23 cellular contexts compared by ENCODE assay signal in the genomic region with DNA sequence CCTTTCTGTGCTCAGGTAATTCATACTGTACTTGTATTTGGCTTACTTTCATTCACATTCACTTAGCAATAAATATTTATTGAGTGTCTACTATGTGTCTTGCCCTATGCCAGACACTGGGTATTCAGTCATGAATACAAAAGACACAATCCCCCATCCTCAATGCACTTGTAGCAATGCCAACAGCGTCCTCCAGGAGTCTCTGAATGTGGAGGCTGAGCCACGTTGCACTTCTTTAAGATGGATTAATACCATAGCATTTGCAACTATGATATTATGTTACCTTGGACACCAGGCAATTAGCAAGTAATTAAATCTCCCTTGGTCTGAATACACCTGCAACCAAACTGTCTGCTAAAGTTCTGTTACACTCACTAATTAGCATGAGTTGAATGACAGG. TPM values are rescaled to one million over a fixed set of nuclear protein-coding genes. Genes with fewer than 3 reads are reported as not detected.
DNase-seq lines count a peak whose midpoint lies in the region; ATAC-seq and TF ChIP-seq lines count a peak whose summit lies in the region.
"Had no signal": no experiment of that assay in that cellular context is flagged by ENCODE, and none has a peak within 500 bp of the region (broad histone marks: within the 10 kb centered on the region; RNA-seq: fewer than 3 reads in every experiment).

No MANE protein-coding gene starts in this region.

- H3K36me3 Mint-ChIP-seq in glutamatergic neuron (ENCODE audit: unreplicated experiment): no peaks in the 10 kb centered on the region
- H3K36me3 Mint-ChIP-seq: activated naive CD4-positive, alpha-beta T cell treated with anti-CD3 and anti-CD28 coated beads, Interleukin-2, amount 50 U/mL, for 72 hours had no signal

- intact Hi-C loops in mucosa of descending colon (cut with DNase I, micrococcal nuclease): no loop called here
- intact Hi-C loops in head of caudate nucleus (cut with DNase I): no loop called here

- peaks cover 7% of the 10 kb centered on the region for H3K4me1 Mint-ChIP-seq in glutamatergic neuron (ENCODE audit: low read depth, unreplicated experiment)

- H3K27ac ChIP-seq in C4-2B (no peak overlapping the region), smooth muscle cell (ENCODE audit: low read depth) (no peak overlapping the region)
- H3K27ac ChIP-seq: heart left ventricle, right lobe of liver, SJCRH30 had no signal

- H3K9ac ChIP-seq in smooth muscle cell (ENCODE audit: low read depth): no peak overlapping the region

- H3K27me3 Mint-ChIP-seq in glutamatergic neuron (ENCODE audit: unreplicated experiment): peaks cover 4% of the 10 kb centered on the region

- DNase-seq in NCI-H524 (lab: John Stamatoyannopoulos, UW) (peak; percentile 87 to 98), glutamatergic neuron (peak; percentile 32), mucosa of descending colon (no peak), head of caudate nucleus (no peak), smooth muscle cell (lab: John Stamatoyannopoulos, UW; ENCODE audit: unreplicated experiment) (no peak)
- DNase-seq: activated CD8-positive, alpha-beta memory T cell treated with anti-CD3 and anti-CD28 coated beads for 24 hours; activated T-cell treated with anti-CD3 and anti-CD28 coated beads, Interleukin-2, amount 50 U/mL, for 72 hours; effector CD8-positive, alpha-beta T cell; HCEC 1CT; heart left ventricle; IMR-90; NCI-H2029; NCI-H510A; occipital lobe; right lobe of liver; SJCRH30 had no signal

- no peak overlapping the region for H3K4me3 ChIP-seq in mucosa of descending colon
- H3K4me3 ChIP-seq in smooth muscle cell: no peak overlapping the region
- H3K4me3 ChIP-seq: heart left ventricle, right lobe of liver, SJCRH30 had no signal

- H3K27me3 ChIP-seq in smooth muscle cell (ENCODE audit: low read depth): peaks cover 18% of the 10 kb centered on the region
- H3K27me3 ChIP-seq: right lobe of liver, SJCRH30 had no signal

- H4K20me1 ChIP-seq in smooth muscle cell (ENCODE audit: low read depth): no peaks in the 10 kb centered on the region

- TF ChIP-seq CTCF in C4-2B (conservative IDR thresholded peaks at IDR 0.05) (peak; percentile 11; the same call in 1 of the 2 replicates), GM12873 (IDR thresholded peaks at IDR 0.05; ENCODE audit: insufficient read depth, low read depth, low read length, missing control alignments) (peak; percentile 22), glutamatergic neuron (IDR thresholded peaks at IDR 0.05; ENCODE audit: partially characterized antibody, unreplicated experiment) (peak; percentile 51), mucosa of descending colon (IDR thresholded peaks at IDR 0.05) (no peak), smooth muscle cell (IDR thresholded peaks at IDR 0.05; ENCODE audit: borderline replicate concordance, insufficient read depth, poor library complexity, severe bottlenecking) (no peak)

- no peak overlapping the region for H3K27ac Mint-ChIP-seq in glutamatergic neuron (ENCODE audit: unreplicated experiment)
- H3K27ac Mint-ChIP-seq: activated naive CD4-positive, alpha-beta T cell treated with anti-CD3 and anti-CD28 coated beads, Interleukin-2, amount 50 U/mL, for 72 hours; activated T-cell treated with anti-CD3 and anti-CD28 coated beads, Interleukin-2, amount 50 U/mL, for 72 hours; T-helper 2 cell treated with Interferon-gamma antibody and Interleukin-4, amounts not matched to agents 5 μg/mL and 100 μg/mL, for 36 hours had no signal

- no peaks in the 10 kb centered on the region for H3F3A ChIP-seq in smooth muscle cell (ENCODE audit: low read depth)

- no peak overlapping the region for H3K4me2 ChIP-seq in smooth muscle cell

- H3K9me3 ChIP-seq in mucosa of descending colon: no peaks in the 10 kb centered on the region
- H3K9me3 ChIP-seq in smooth muscle cell (replicated peaks; ENCODE audit: low read depth): no peaks in the 10 kb centered on the region
- H3K9me3 ChIP-seq: heart left ventricle, right lobe of liver had no signal

- 58% methylated on average over 2 of the region's 2 CpGs for WGBS in smooth muscle cell (ENCODE audit: low lambda C conversion rate)

- H3K79me2 ChIP-seq in smooth muscle cell (ENCODE audit: low read depth): no peaks in the 10 kb centered on the region

- no peak for ATAC-seq in mucosa of descending colon
- ATAC-seq: activated CD4-positive, CD25-positive, alpha-beta regulatory T cell treated with anti-CD3 and anti-CD28 coated beads, Interleukin-2, amount 50 U/mL, for 24 hours; activated naive CD4-positive, alpha-beta T cell treated with anti-CD3 and anti-CD28 coated beads, Interleukin-2, amount 50 U/mL, for 72 hours; activated T-cell treated with anti-CD3 and anti-CD28 coated beads, Interleukin-2, amount 50 U/mL, for 72 hours; heart left ventricle; right lobe of liver had no signal

- H3K4me3 Mint-ChIP-seq in glutamatergic neuron (ENCODE audit: unreplicated experiment): no peak overlapping the region
- H3K4me3 Mint-ChIP-seq: activated T-cell treated with anti-CD3 and anti-CD28 coated beads, Interleukin-2, amount 50 U/mL, for 72 hours; T-helper 2 cell treated with Interferon-gamma antibody and Interleukin-4, amounts not matched to agents 5 μg/mL and 100 μg/mL, for 36 hours had no signal

- H3K36me3 ChIP-seq in mucosa of descending colon (ENCODE audit: low read depth): no peaks in the 10 kb centered on the region
- H3K36me3 ChIP-seq in smooth muscle cell (ENCODE audit: low read depth): no peaks in the 10 kb centered on the region
- H3K36me3 ChIP-seq: heart left ventricle, right lobe of liver, SJCRH30 had no signal

- H3K9me3 Mint-ChIP-seq in glutamatergic neuron (ENCODE audit: unreplicated experiment): peaks cover 4% of the 10 kb centered on the region
- H3K9me3 Mint-ChIP-seq: activated naive CD4-positive, alpha-beta T cell treated with anti-CD3 and anti-CD28 coated beads, Interleukin-2, amount 50 U/mL, for 72 hours; activated T-cell treated with anti-CD3 and anti-CD28 coated beads, Interleukin-2, amount 50 U/mL, for 72 hours; T-helper 2 cell treated with Interferon-gamma antibody and Interleukin-4, amounts not matched to agents 5 μg/mL and 100 μg/mL, for 36 hours had no signal

- H2AFZ ChIP-seq in smooth muscle cell (ENCODE audit: low read depth): no peak overlapping the region

- H3K4me1 ChIP-seq in mucosa of descending colon (ENCODE audit: low read depth): no peaks in the 10 kb centered on the region
- peaks cover 11% of the 10 kb centered on the region for H3K4me1 ChIP-seq in smooth muscle cell (ENCODE audit: low read depth)
- H3K4me1 ChIP-seq: heart left ventricle, right lobe of liver had no signal

RNA-seq across cellular contexts. Expression of a gene that starts 58.8 kb away (rescaled TPM):
- total RNA-seq in glutamatergic neuron (ENCODE audit: unreplicated experiment) (18.8 TPM), mucosa of descending colon (not detected), smooth muscle cell (not detected in 2 replicates)
- 0.08 and 0.47 TPM in 2 replicates for polyA plus RNA-seq in smooth muscle cell
- total RNA-seq: activated naive CD4-positive, alpha-beta T cell treated with anti-CD3 and anti-CD28 coated beads, Interleukin-2, amount 50 U/mL, for 72 hours; activated T-cell treated with anti-CD3 and anti-CD28 coated beads, Interleukin-2, amount 50 U/mL, for 72 hours; chondrocyte; heart left ventricle; IMR-90; lower leg skin; occipital lobe; right lobe of liver; SJCRH30 had no signal
- polyA plus RNA-seq: heart left ventricle, IMR-90 had no signal

Comparison
In these comparisons a context has a peak if more than half of its experiments do, and no peak if none do; other contexts are left out.
1. CTCF ChIP-seq: peak in C4-2B (single experiment), GM12873 (single experiment) and glutamatergic neuron (single experiment); none in mucosa of descending colon (single experiment) and smooth muscle cell (single experiment).
2. DNase-seq: peak in NCI-H524 (2 of 2) and glutamatergic neuron (single experiment); none in mucosa of descending colon (0 of 3), head of caudate nucleus (0 of 42) and smooth muscle cell (single experiment).
3. RNA of a gene that starts 58.8 kb away (total RNA-seq): 18.8 TPM in glutamatergic neuron (single experiment); not detected in mucosa of descending colon and not detected in smooth muscle cell; every median in the first group is over 10 times any median in the second.